Comparison of ENCODE assay signal across 32 cellular contexts in the genomic region with DNA sequence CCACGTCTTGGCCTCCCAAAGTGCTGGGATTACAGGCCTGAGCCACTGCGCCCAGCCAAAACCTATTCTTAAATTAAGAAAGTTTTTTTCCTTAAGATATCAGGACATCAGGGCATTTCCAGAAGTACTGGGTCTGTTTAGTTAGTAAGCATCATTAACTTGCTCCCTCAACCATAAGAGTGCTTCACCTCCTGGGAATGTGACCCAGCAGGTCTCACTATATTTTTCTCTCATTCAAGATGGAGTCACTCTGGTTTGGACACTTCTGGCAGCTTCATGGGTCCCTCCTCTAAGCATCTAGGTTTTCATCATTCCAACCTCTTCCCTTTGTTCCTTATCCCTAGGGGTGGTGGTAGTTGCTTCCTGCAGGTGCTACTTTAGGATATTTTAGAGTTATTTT.
"Had no signal": no experiment of that assay in that cellular context is flagged by ENCODE, and none has a peak within 500 bp of the region (broad histone marks: within the 10 kb centered on the region; RNA-seq: fewer than 3 reads in every experiment).

No MANE protein-coding gene starts in this region.

- H3K27ac ChIP-seq: brain microvascular endothelial cell, esophagus muscularis mucosa, pancreas, psoas muscle, right atrium auricular region, suprapubic skin, tibial nerve, vagina, WERI-Rb-1 had no signal

- ATAC-seq: activated CD4-positive, CD25-positive, alpha-beta regulatory T cell treated with anti-CD3 and anti-CD28 coated beads, Interleukin-2, amount 50 U/mL, for 24 hours; effector memory CD8-positive, alpha-beta T cell; left cardiac atrium; naive thymus-derived CD8-positive, alpha-beta T cell; pancreas; psoas muscle had no signal

- H3K27ac Mint-ChIP-seq: activated naive CD4-positive, alpha-beta T cell treated with anti-CD3 and anti-CD28 coated beads, Interleukin-2, amount 10 ng/mL, durations not matched to agents 7 days and 5 days; activated naive CD8-positive, alpha-beta T cell treated with anti-CD3 and anti-CD28 coated beads, Interleukin-2, amount 10 ng/mL, durations not matched to agents 7 days and 5 days; effector memory CD8-positive, alpha-beta T cell; naive thymus-derived CD8-positive, alpha-beta T cell; T-helper 1 cell treated with Interleukin-12 subunit alpha and Interleukin-12 subunit beta and Interleukin-4 antibody, amounts not matched to agents 30 μg/mL and 1 μg/mL, for 36 hours had no signal

- DNase-seq: activated CD4-positive, alpha-beta T cell treated with anti-CD3 and anti-CD28 coated beads for 48 hours; activated CD4-positive, alpha-beta T cell treated with anti-CD3 and anti-CD28 coated beads, Interleukin-2, amount 50 U/mL, for 48 hours; activated CD8-positive, alpha-beta memory T cell treated with anti-CD3 and anti-CD28 coated beads for 24 hours; activated gamma-delta T cell; activated naive CD4-positive, alpha-beta T cell treated with anti-CD3 and anti-CD28 coated beads, Interleukin-2, amount 10 ng/mL, durations not matched to agents 7 days and 5 days; activated naive CD8-positive, alpha-beta T cell treated with anti-CD3 and anti-CD28 coated beads, Interleukin-2, amount 10 ng/mL, durations not matched to agents 7 days and 5 days; brain microvascular endothelial cell; caudate nucleus; cortex of kidney; effector memory CD8-positive, alpha-beta T cell; foreskin melanocyte; glutamatergic neuron; left cardiac atrium; mammary epithelial cell; midbrain; naive thymus-derived CD8-positive, alpha-beta T cell; nucleus accumbens; pancreas; psoas muscle; stimulated activated CD4-positive, alpha-beta T cell treated with anti-CD3 and anti-CD28 coated beads, Interleukin-15, amount 100 ng/mL, for 24 hours; stimulated activated CD4-positive, alpha-beta T cell treated with anti-CD3 and anti-CD28 coated beads, Interleukin-2, amount 100 ng/mL, for 24 hours; stimulated activated naive CD4-positive, alpha-beta T cell; T-helper 9 cell; WERI-Rb-1 had no signal

- H3K4me3 ChIP-seq: esophagus muscularis mucosa, pancreas, psoas muscle, right atrium auricular region, suprapubic skin, tibial nerve, vagina had no signal

- H3K9me3 Mint-ChIP-seq: effector memory CD8-positive, alpha-beta T cell; neural crest cell had no signal

- H3K36me3 ChIP-seq: brain microvascular endothelial cell, esophagus muscularis mucosa, pancreas, right atrium auricular region, suprapubic skin, tibial nerve, vagina, WERI-Rb-1 had no signal

- H3K27me3 Mint-ChIP-seq: activated naive CD8-positive, alpha-beta T cell treated with anti-CD3 and anti-CD28 coated beads, Interleukin-2, amount 10 ng/mL, durations not matched to agents 7 days and 5 days; effector memory CD8-positive, alpha-beta T cell; naive thymus-derived CD8-positive, alpha-beta T cell had no signal

- H3K4me3 Mint-ChIP-seq: activated naive CD4-positive, alpha-beta T cell treated with anti-CD3 and anti-CD28 coated beads, Interleukin-2, amount 10 ng/mL, durations not matched to agents 7 days and 5 days; activated naive CD8-positive, alpha-beta T cell treated with anti-CD3 and anti-CD28 coated beads, Interleukin-2, amount 10 ng/mL, durations not matched to agents 7 days and 5 days; effector memory CD8-positive, alpha-beta T cell; naive thymus-derived CD8-positive, alpha-beta T cell; neural crest cell; T-helper 1 cell treated with Interleukin-12 subunit alpha and Interleukin-12 subunit beta and Interleukin-4 antibody, amounts not matched to agents 30 μg/mL and 1 μg/mL, for 36 hours had no signal

- H3K4me1 Mint-ChIP-seq: activated naive CD4-positive, alpha-beta T cell treated with anti-CD3 and anti-CD28 coated beads, Interleukin-2, amount 10 ng/mL, durations not matched to agents 7 days and 5 days; activated naive CD8-positive, alpha-beta T cell treated with anti-CD3 and anti-CD28 coated beads, Interleukin-2, amount 10 ng/mL, durations not matched to agents 7 days and 5 days; naive thymus-derived CD8-positive, alpha-beta T cell; neural crest cell had no signal

- H3K4me1 ChIP-seq: psoas muscle, right atrium auricular region, suprapubic skin, tibial nerve, vagina had no signal

- H3K9me3 ChIP-seq: esophagus muscularis mucosa, pancreas, psoas muscle, right atrium auricular region, suprapubic skin, vagina had no signal

- H3K27me3 ChIP-seq: brain microvascular endothelial cell, esophagus muscularis mucosa, pancreas, right atrium auricular region, suprapubic skin, tibial nerve, vagina had no signal
